In genomic region chrX:110181459-110182137, GRCh38 we compare ENCODE assay signal across 20 cellular contexts.
A peak's percentile ranks its signal among the peaks of the same experiment; 100 is the strongest.
DNase-seq lines count a peak whose midpoint lies in the region; ATAC-seq and TF ChIP-seq lines count a peak whose summit lies in the region.
"Had no signal": no experiment of that assay in that cellular context is flagged by ENCODE, and none has a peak within 500 bp of the region (broad histone marks: within the 10 kb centered on the region; RNA-seq: fewer than 3 reads in every experiment).

No MANE protein-coding gene starts in this region.

- in situ Hi-C loops in GM23248 (cut with MboI) = no loop called here

- intact Hi-C loops in testis (cut with DNase I; ENCODE audit: low total_unique reads) = no loop called here

- H3K4me1 ChIP-seq in ACC112 (ENCODE audit: control insufficient read depth, insufficient read depth, low read length, unreplicated experiment) (peaks cover 44% of the 10 kb centered on the region), GM23248 (ENCODE audit: insufficient read depth) (peaks cover 33% of the 10 kb centered on the region), testis (no peaks in the 10 kb centered on the region)
- H3K4me1 ChIP-seq: parathyroid adenoma, right lobe of liver had no signal

- TF ChIP-seq POLR2A in testis (IDR thresholded peaks at IDR 0.05) = no peak

- H3K36me3 ChIP-seq in ACC112 (ENCODE audit: insufficient read depth, low read length) = no peaks in the 10 kb centered on the region
- H3K36me3 ChIP-seq in GM23248 (ENCODE audit: low read depth) = no peaks in the 10 kb centered on the region
- no peaks in the 10 kb centered on the region for H3K36me3 ChIP-seq in testis (ENCODE audit: low read depth, missing control alignments)
- H3K36me3 ChIP-seq: HAP-1, right lobe of liver had no signal

- H2AFZ ChIP-seq in ACC112 (ENCODE audit: low read length, unreplicated experiment) = no peak overlapping the region
- H2AFZ ChIP-seq in GM23248 = no peak overlapping the region
- H2AFZ ChIP-seq: parathyroid adenoma had no signal

- peak overlapping the region; percentile 91 for H3K27ac Mint-ChIP-seq in chondrocyte (ENCODE audit: unreplicated experiment)
- peak overlapping the region; percentile 11 for H3K27ac Mint-ChIP-seq in neural crest cell (ENCODE audit: unreplicated experiment)
- H3K27ac Mint-ChIP-seq: activated naive CD8-positive, alpha-beta T cell treated with anti-CD3 and anti-CD28 coated beads, Interleukin-2, amount 50 U/mL, for 24 hours; endodermal cell had no signal

- H3K4me1 Mint-ChIP-seq in chondrocyte (ENCODE audit: low read depth) = peaks cover 32% of the 10 kb centered on the region
- H3K4me1 Mint-ChIP-seq in neural crest cell = no peaks in the 10 kb centered on the region

- H3K79me2 ChIP-seq in ACC112 (ENCODE audit: control insufficient read depth, insufficient read depth, low read length, unreplicated experiment) (peaks cover 2% of the 10 kb centered on the region), GM23248 (ENCODE audit: insufficient read depth) (no peaks in the 10 kb centered on the region)
- H3K79me2 ChIP-seq: parathyroid adenoma had no signal

- H3K27me3 Mint-ChIP-seq in chondrocyte (ENCODE audit: low read depth) = no peaks in the 10 kb centered on the region
- no peaks in the 10 kb centered on the region for H3K27me3 Mint-ChIP-seq in neural crest cell (ENCODE audit: low read depth)
- H3K27me3 Mint-ChIP-seq: activated naive CD8-positive, alpha-beta T cell treated with anti-CD3 and anti-CD28 coated beads, Interleukin-2, amount 50 U/mL, for 24 hours; naive thymus-derived CD8-positive, alpha-beta T cell had no signal

- no peak overlapping the region for H3K4me3 ChIP-seq in ACC112 (ENCODE audit: low read depth, low read length)
- H3K4me3 ChIP-seq in GM23248 = no peak overlapping the region
- no peak overlapping the region for H3K4me3 ChIP-seq in testis
- H3K4me3 ChIP-seq: body of pancreas, HAP-1, right lobe of liver had no signal

- ATAC-seq in HG03045 (IDR thresholded peaks at IDR 0.05; ENCODE audit: unreplicated experiment) = no peak
- ATAC-seq in GM18909 (IDR thresholded peaks at IDR 0.05; ENCODE audit: poor library complexity, unreplicated experiment) = no peak
- ATAC-seq: body of pancreas; naive thymus-derived CD8-positive, alpha-beta T cell; right lobe of liver had no signal

- peak overlapping the region; percentile 66 for H3K9ac ChIP-seq in GM23248
- H3K9ac ChIP-seq: parathyroid adenoma had no signal

- no peaks in the 10 kb centered on the region for H3K27me3 ChIP-seq in ACC112 (ENCODE audit: insufficient read depth, low read length)
- H3K27me3 ChIP-seq in GM23248 (replicated peaks; ENCODE audit: insufficient read depth) = no peaks in the 10 kb centered on the region
- H3K27me3 ChIP-seq in testis = no peaks in the 10 kb centered on the region
- H3K27me3 ChIP-seq: body of pancreas, right lobe of liver had no signal

- H3F3A ChIP-seq in GM23248 (ENCODE audit: insufficient read depth) = peaks cover 25% of the 10 kb centered on the region

- 95 to 100% methylated on average over 2 of the region's 2 CpGs for WGBS in GM23248 (ENCODE audit: low coverage in 1 of 2, low lambda C conversion rate in 2 of 2, missing lambda C conversion rate in 2 of 2), 2 experiments
- 71 to 100% methylated on average over 1 to 2 of the region's 2 CpGs for WGBS in testis, 2 donors

- no peak for TF ChIP-seq CTCF in chondrocyte (IDR thresholded peaks at IDR 0.05)
- TF ChIP-seq CTCF in neural crest cell (conservative IDR thresholded peaks at IDR 0.05) = no peak
- no peak for TF ChIP-seq CTCF in testis (IDR thresholded peaks at IDR 0.05)

- H3K9me3 ChIP-seq in GM23248 (ENCODE audit: low read depth) (no peaks in the 10 kb centered on the region), testis (no peaks in the 10 kb centered on the region)
- H3K9me3 ChIP-seq: body of pancreas, HAP-1, right lobe of liver had no signal

- H3K4me3 Mint-ChIP-seq in chondrocyte (ENCODE audit: unreplicated experiment) (no peak overlapping the region), neural crest cell (no peak overlapping the region)
- H3K4me3 Mint-ChIP-seq: activated naive CD8-positive, alpha-beta T cell treated with anti-CD3 and anti-CD28 coated beads, Interleukin-2, amount 50 U/mL, for 24 hours; endodermal cell; naive thymus-derived CD8-positive, alpha-beta T cell had no signal

- peak overlapping the region; percentile 34 for H3K4me2 ChIP-seq in GM23248 (ENCODE audit: unreplicated experiment)

- H4K20me1 ChIP-seq in GM23248 (ENCODE audit: insufficient read depth) = no peaks in the 10 kb centered on the region

- H3K27ac ChIP-seq in ACC112 (ENCODE audit: low read depth, low read length) (peak overlapping the region; percentile 91), GM23248 (peak overlapping the region; percentile 92), testis (peak overlapping the region in 1 of 2 donors; percentile 24)
- H3K27ac ChIP-seq: body of pancreas, parathyroid adenoma, right lobe of liver had no signal

- H3K36me3 Mint-ChIP-seq in chondrocyte (ENCODE audit: low read depth) (peaks cover 2% of the 10 kb centered on the region), neural crest cell (ENCODE audit: low read depth) (peaks cover 22% of the 10 kb centered on the region)

- DNase-seq in GM23248 (no peak), chondrocyte (ENCODE audit: low spot score) (no peak), neural crest cell (ENCODE audit: low read depth, low spot score) (no peak), SIG-M5 (lab: John Stamatoyannopoulos, UW) (no peak), testis (no peak)
- DNase-seq: activated effector memory CD4-positive, alpha-beta T cell treated with anti-CD3 and anti-CD28 coated beads, Interleukin-2, amount 50 U/mL, for 16 hours; activated naive CD8-positive, alpha-beta T cell treated with anti-CD3 and anti-CD28 coated beads, Interleukin-2, amount 50 U/mL, for 24 hours; body of pancreas; endodermal cell; head of caudate nucleus; KG1; naive thymus-derived CD8-positive, alpha-beta T cell; NCI-H2171 treated with DMSO at 0.1 percent for 48 hours; right lobe of liver; Right ventricle myocardium superior had no signal

- H3K9me3 Mint-ChIP-seq in chondrocyte (ENCODE audit: low read depth) (peaks cover 8% of the 10 kb centered on the region), neural crest cell (peaks cover 11% of the 10 kb centered on the region)

- H3K9me2 ChIP-seq in GM23248 (ENCODE audit: insufficient read depth) = no peaks in the 10 kb centered on the region
